9 cellular contexts compared by ENCODE assay signal in the genomic region with DNA sequence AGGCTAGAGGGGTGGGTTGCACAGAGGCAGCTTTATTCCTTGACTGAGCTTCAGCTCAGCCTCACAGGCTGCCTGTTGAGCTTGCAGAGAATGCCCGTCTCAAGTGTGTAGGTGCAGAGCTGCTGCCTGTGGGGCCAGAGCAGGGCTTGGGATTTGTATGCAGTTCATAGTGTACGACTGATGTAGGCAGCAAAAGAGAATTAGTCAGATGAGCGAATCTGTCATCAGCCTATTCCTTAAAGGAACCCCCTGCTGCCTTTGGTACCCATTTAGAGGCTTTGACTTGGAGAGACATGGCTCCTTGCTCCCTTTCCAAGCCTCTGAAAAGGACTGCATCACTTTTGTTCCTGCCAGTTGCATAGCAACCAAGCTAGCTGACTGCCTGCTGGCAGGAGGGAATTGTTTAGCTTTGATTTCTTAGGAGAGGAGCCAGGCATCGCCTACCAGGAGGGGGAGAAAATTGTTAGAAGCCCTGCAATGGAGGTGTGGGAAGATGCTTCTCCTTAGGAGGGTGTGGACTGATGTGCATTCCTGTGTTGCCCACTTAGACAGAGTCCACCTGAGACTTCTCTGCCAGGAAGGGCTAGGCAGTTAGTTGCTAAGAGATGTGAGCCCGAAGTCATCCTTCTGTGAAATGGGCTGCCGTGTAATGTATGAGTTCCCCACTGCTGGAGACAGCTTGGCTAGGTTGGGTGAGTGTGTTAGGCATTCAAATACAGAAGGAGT. TPM values are rescaled to one million over a fixed set of nuclear protein-coding genes. Genes with fewer than 3 reads are reported as not detected.
A peak's percentile ranks its signal among the peaks of the same experiment; 100 is the strongest.
DNase-seq lines count a peak whose midpoint lies in the region; ATAC-seq, FAIRE-seq and TF ChIP-seq lines count a peak whose summit lies in the region.
"Had no signal": no experiment of that assay in that cellular context is flagged by ENCODE, and none has a peak within 500 bp of the region (broad histone marks: within the 10 kb centered on the region; RNA-seq: fewer than 3 reads in every experiment).

No MANE protein-coding gene starts in this region.

- no peaks in the 10 kb centered on the region for H3K9me3 Mint-ChIP-seq in HFFc6
- H3K9me3 Mint-ChIP-seq in activated CD4-positive, alpha-beta T cell treated with anti-CD3 and anti-CD28 coated beads, Interleukin-2, amount 10 ng/mL, durations not matched to agents 7 days and 5 days: no peaks in the 10 kb centered on the region
- H3K9me3 Mint-ChIP-seq in mesothelial cell of epicardium: no peaks in the 10 kb centered on the region

- peaks cover 59% of the 10 kb centered on the region for H3K4me1 Mint-ChIP-seq in HFFc6 (ENCODE audit: low read depth)
- peaks cover 8% of the 10 kb centered on the region for H3K4me1 Mint-ChIP-seq in activated CD4-positive, alpha-beta T cell treated with anti-CD3 and anti-CD28 coated beads, Interleukin-2, amount 10 ng/mL, durations not matched to agents 7 days and 5 days
- no peaks in the 10 kb centered on the region for H3K4me1 Mint-ChIP-seq in mesothelial cell of epicardium

- in situ Hi-C loops in K562 (cut with MboI): no loop called here

- TF ChIP-seq CTCF in HFFc6 (IDR thresholded peaks at IDR 0.05) (peak; percentile 42), K562 (IDR thresholded peaks at IDR 0.05 in 2 of 3, conservative IDR thresholded peaks at IDR 0.05 in 1 of 3; ENCODE audit: insufficient read depth in 2 of 3, low read depth in 1 of 3, low read length in 3 of 3) (no peak), left lung (IDR thresholded peaks at IDR 0.05) (no peak), mesothelial cell of epicardium (IDR thresholded peaks at IDR 0.05; ENCODE audit: unreplicated experiment) (no peak)

- H3K27me3 ChIP-seq in K562 (ENCODE audit: control insufficient read depth in 2 of 2, insufficient read depth in 2 of 2, low read length in 2 of 2) (no peaks in the 10 kb centered on the region), left lung (no peaks in the 10 kb centered on the region), subcutaneous abdominal adipose tissue (ENCODE audit: control insufficient read depth in 5 of 5, insufficient read depth in 4 of 5, low read length in 5 of 5) (no peaks in the 10 kb centered on the region)

- WGBS in K562 (ENCODE audit: insufficient coverage, low coverage, missing lambda C conversion rate): 74% methylated on average over 6 of the region's 6 CpGs

- no peaks in the 10 kb centered on the region for H3K36me3 Mint-ChIP-seq in HFFc6 (ENCODE audit: low read depth)
- no peaks in the 10 kb centered on the region for H3K36me3 Mint-ChIP-seq in activated CD4-positive, alpha-beta T cell treated with anti-CD3 and anti-CD28 coated beads, Interleukin-2, amount 10 ng/mL, durations not matched to agents 7 days and 5 days (ENCODE audit: low read depth)
- H3K36me3 Mint-ChIP-seq in mesothelial cell of epicardium: no peaks in the 10 kb centered on the region

- peaks cover 38% of the 10 kb centered on the region for H4K20me1 ChIP-seq in K562 (replicated peaks; ENCODE audit: control insufficient read depth, insufficient read depth, low read length)

- H3K9me1 ChIP-seq in K562 (ENCODE audit: control insufficient read depth, insufficient read depth, low read length): peaks cover 4% of the 10 kb centered on the region

- H2AFZ ChIP-seq in K562 (ENCODE audit: low read depth, low read length): no peak overlapping the region

- H3K4me1 ChIP-seq in K562 (replicated peaks in 1 of 2; ENCODE audit: control insufficient read depth in 2 of 2, insufficient read depth in 2 of 2, low read length in 2 of 2) (peaks cover 6% of the 10 kb centered on the region in 2 experiments; a peak in 3 of 5 replicates), left lung (peaks cover 13 to 49% of the 10 kb centered on the region in 2 donors), subcutaneous abdominal adipose tissue (ENCODE audit: control insufficient read depth in 5 of 5, insufficient read depth in 5 of 5, low read length in 5 of 5) (peaks cover 12 to 55% (median 55%) of the 10 kb centered on the region in 5 donors)

- H3K9ac ChIP-seq in K562 (ENCODE audit: insufficient read depth in 1 of 2, low read depth in 2 of 2, low read length in 2 of 2): no peak overlapping the region
- H3K9ac ChIP-seq in subcutaneous abdominal adipose tissue (ENCODE audit: low read length in 5 of 5): peak overlapping the region in 2 of 5 donors; percentile 18 to 44

- no peak for ATAC-seq in K562
- ATAC-seq in left lung: peak; percentile 25

- CTCF ChIA-PET in K562 (lab: Yijun Ruan, JAX; ENCODE audit: low intra/inter-chr PET ratio): no interaction called here
- CTCF ChIA-PET in activated CD4-positive, alpha-beta T cell treated with anti-CD3 and anti-CD28 coated beads, Interleukin-2, amount 10 ng/mL, durations not matched to agents 7 days and 5 days (lab: Charles Lee): interaction anchor here (0.7 to 1.9 kb wide), 2 partner anchors 11 to 17 kb away, joined by 4 to 5 read pairs; partner anchors contain the start of gene PHF5A

- TF ChIP-seq RAD21 in K562 (CRISPR knock-in tag; conservative IDR thresholded peaks at IDR 0.05 in 1 of 2, IDR thresholded peaks at IDR 0.05 in 1 of 2): no peak

- FAIRE-seq in K562 (lab: Jason Lieb, UNC): no peak

- no peak for TF ChIP-seq POLR2A in K562 (conservative IDR thresholded peaks at IDR 0.05)

- H3K4me3 Mint-ChIP-seq in HFFc6 (peak overlapping the region; percentile 62), mesothelial cell of epicardium (no peak overlapping the region)
- H3K4me3 Mint-ChIP-seq in activated CD4-positive, alpha-beta T cell treated with anti-CD3 and anti-CD28 coated beads, Interleukin-2, amount 10 ng/mL, durations not matched to agents 7 days and 5 days: no peak overlapping the region

- H3K36me3 ChIP-seq in K562 (ENCODE audit: control insufficient read depth, insufficient read depth, low read length) (peaks cover 58% of the 10 kb centered on the region; the same call in 2 of the 3 replicates), left lung (peaks cover 0 to 11% of the 10 kb centered on the region in 2 donors), subcutaneous abdominal adipose tissue (ENCODE audit: control insufficient read depth in 5 of 5, insufficient read depth in 5 of 5, low read length in 5 of 5) (peaks cover 0 to 2% (median 0%) of the 10 kb centered on the region in 5 donors)

- DNase-seq in HFFc6 (peak; percentile 64), K562 (ENCODE audit: extremely low read depth in 1 of 4, low spot score in 3 of 4) (no peak), left lung (no peak), mesothelial cell of epicardium (ENCODE audit: low spot score in 2 of 2, unreplicated experiment in 2 of 2) (no peak)
- no peak for DNase-seq in activated CD4-positive, alpha-beta T cell treated with anti-CD3 and anti-CD28 coated beads, Interleukin-2, amount 10 ng/mL, durations not matched to agents 7 days and 5 days
- no peak for DNase-seq in activated naive CD4-positive, alpha-beta T cell treated with Interleukin-2 at 50 U/mL for 16 hours
- no peak for DNase-seq in stimulated activated CD8-positive, alpha-beta memory T cell treated with anti-CD3 and anti-CD28 coated beads, Interleukin-4, amount 100 ng/mL, for 48 hours
- DNase-seq: activated effector memory CD4-positive, alpha-beta T cell treated with Interleukin-2 at 50 U/mL for 16 hours had no signal

- H3K4me2 ChIP-seq in K562 (ENCODE audit: insufficient read depth, low read length): no peak overlapping the region

- POLR2A ChIA-PET in K562 (lab: Yijun Ruan, JAX): interaction anchor here (0.6 to 3.2 kb wide), 5 partner anchors 9 to 43 kb away, joined by 3 to 18 read pairs (median 4); partner anchors contain the start of genes ACO2 and PHF5A
- POLR2A ChIA-PET in activated CD4-positive, alpha-beta T cell treated with anti-CD3 and anti-CD28 coated beads, Interleukin-2, amount 10 ng/mL, durations not matched to agents 7 days and 5 days (lab: Charles Lee): no interaction called here

- no TSS peak for BruUV-seq in K562 (replicated peaks; lab: Mats Ljungman, UMichigan)

- intact Hi-C loops in K562 (cut with micrococcal nuclease) (no loop called here), left lung (cut with DNase I) (no loop called here)

- H3K9me3 ChIP-seq in K562 (replicated peaks; ENCODE audit: control insufficient read depth, insufficient read depth, low read depth, low read length): no peaks in the 10 kb centered on the region
- H3K9me3 ChIP-seq in left lung: no peaks in the 10 kb centered on the region
- H3K9me3 ChIP-seq in subcutaneous abdominal adipose tissue (ENCODE audit: control insufficient read depth in 5 of 5, low read length in 5 of 5): no peaks in the 10 kb centered on the region

- no peak for TF ChIP-seq EP300 in K562 (IDR thresholded peaks at IDR 0.05; ENCODE audit: low read length)

- peak overlapping the region; percentile 75 for H3K27ac Mint-ChIP-seq in HFFc6
- H3K27ac Mint-ChIP-seq in activated CD4-positive, alpha-beta T cell treated with anti-CD3 and anti-CD28 coated beads, Interleukin-2, amount 10 ng/mL, durations not matched to agents 7 days and 5 days: no peak overlapping the region
- no peak overlapping the region for H3K27ac Mint-ChIP-seq in mesothelial cell of epicardium

- no peaks in the 10 kb centered on the region for H3K27me3 Mint-ChIP-seq in HFFc6 (ENCODE audit: insufficient read depth)
- no peaks in the 10 kb centered on the region for H3K27me3 Mint-ChIP-seq in activated CD4-positive, alpha-beta T cell treated with anti-CD3 and anti-CD28 coated beads, Interleukin-2, amount 10 ng/mL, durations not matched to agents 7 days and 5 days
- no peaks in the 10 kb centered on the region for H3K27me3 Mint-ChIP-seq in mesothelial cell of epicardium (ENCODE audit: low read depth)

- H3K27ac ChIP-seq in K562 (ENCODE audit: extremely low read depth, low read depth, low read length) (no peak overlapping the region), left lung (peak overlapping the region in 1 of 2 donors; percentile 38), subcutaneous abdominal adipose tissue (ENCODE audit: low read depth, low read length) (peak overlapping the region; percentile 68)

- H3K79me2 ChIP-seq in K562 (ENCODE audit: control insufficient read depth, insufficient read depth, low read length): peaks cover 95% of the 10 kb centered on the region

- H3K4me3 ChIP-seq in K562 (no peak overlapping the region), left lung (no peak overlapping the region), subcutaneous abdominal adipose tissue (ENCODE audit: low read depth in 1 of 5, low read length in 5 of 5) (no peak overlapping the region)

RNA-seq across cellular contexts. Expression of gene ACO2, which starts 10.9 kb away (rescaled TPM):
- 10 to 100 TPM; 72.3 to 87.4 (median 78.7) TPM for total RNA-seq in HFFc6 (2021; fragmentation: NEBNext Ultra II Directional; extraction: Animal tissue kit (Norgen Biotek cat#: 25700))
- 66.8 and 134 TPM in 2 replicates for total RNA-seq in K562 (2011; cell fraction: chromatin; rRNA removed; ENCODE audit: low replicate concordance)
- 96.2 and 100 TPM in 2 replicates for total RNA-seq in K562 (2011; cell fraction: nucleolus; rRNA removed)
- 83.8 and 84.8 TPM in 2 replicates for total RNA-seq in K562 (2011; cell fraction: nucleoplasm; rRNA removed)
- total RNA-seq in K562 (2014; rRNA removed): 84.1 and 116 TPM in 2 replicates
- 34.1 and 42.1 TPM in 2 replicates for total RNA-seq in K562 (2014; rRNA removed; fragmentation: Illumina TruSeq; extraction: Trizol)
- total RNA-seq in K562 (2015; rRNA removed; fragmentation: Illumina TruSeq; extraction: Trizol): 52.5 and 53.3 TPM in 2 replicates
- total RNA-seq in K562 (2021): 117 and 119 TPM in 2 replicates
- 17.0 and 41.7 TPM in 2 replicates for polyA plus RNA-seq in K562 (2011; rRNA removed)
- 32.6 and 36.3 TPM in 2 replicates for polyA plus RNA-seq in K562 (2011; cell fraction: cytosol; rRNA removed)
- 119 and 126 TPM in 2 replicates for polyA plus RNA-seq in K562 (2011; cell fraction: nucleus; rRNA removed)
- 86.0 and 125 TPM in 2 replicates for polyA plus RNA-seq in K562 (2012)
- 109 and 111 TPM in 2 replicates for polyA plus RNA-seq in K562 (2014; fragmentation: Illumina TruSeq; extraction: Trizol)
- polyA plus RNA-seq in K562 (2014; fragmentation: Nextera tagmentation; extraction: Ambion mirVana): 10 to 100 TPM; 16.2 to 28.7 TPM
- 43.2 and 54.6 TPM in 2 replicates for polyA plus RNA-seq in K562 (2014; rRNA removed)
- polyA minus RNA-seq in K562 (2011; rRNA and poly(A)+ RNA removed): 14.8 and 25.3 TPM in 2 replicates
- polyA minus RNA-seq in K562 (2011; cell fraction: cytosol; rRNA and poly(A)+ RNA removed): 42.2 and 69.6 TPM in 2 replicates
- polyA minus RNA-seq in K562 (2011; cell fraction: nucleus; rRNA and poly(A)+ RNA removed): 39.7 and 49.1 TPM in 2 replicates
- total RNA-seq in left lung: 10 to 100 TPM; 85.3 to 91.8 TPM
- 10 to 100 TPM; 73.4 to 77.9 TPM for total RNA-seq in activated CD4-positive, alpha-beta T cell treated with anti-CD3 and anti-CD28 coated beads, Interleukin-2, amount 10 ng/mL, durations not matched to agents 7 days and 5 days
- 66.9 to 69.9 TPM (median 69.4 TPM) in 3 replicates for total RNA-seq in mesothelial cell of epicardium

RNA-seq across cellular contexts. Expression of gene PHF5A, which starts 11.3 kb away (rescaled TPM):
- total RNA-seq in HFFc6 (2021; fragmentation: NEBNext Ultra II Directional; extraction: Animal tissue kit (Norgen Biotek cat#: 25700)): 10 to 100 TPM; 40.0 to 58.4 (median 55.3) TPM
- total RNA-seq in K562 (2011; cell fraction: chromatin; rRNA removed; ENCODE audit: low replicate concordance): 13.0 and 18.7 TPM in 2 replicates
- 18.2 and 18.6 TPM in 2 replicates for total RNA-seq in K562 (2011; cell fraction: nucleolus; rRNA removed)
- total RNA-seq in K562 (2011; cell fraction: nucleoplasm; rRNA removed): 19.8 and 20.8 TPM in 2 replicates
- total RNA-seq in K562 (2014; rRNA removed) (92.7 and 94.8 TPM in 2 replicates), K562 (2014; rRNA removed; fragmentation: Illumina TruSeq; extraction: Trizol) (112 and 117 TPM in 2 replicates), K562 (2015; rRNA removed; fragmentation: Illumina TruSeq; extraction: Trizol) (97.7 and 101 TPM in 2 replicates), K562 (2021) (69.5 and 73.2 TPM in 2 replicates), left lung (10 to 100 TPM; 30.3 to 35.5 TPM), mesothelial cell of epicardium (38.0 to 47.8 TPM (median 44.2 TPM) in 3 replicates)
- polyA plus RNA-seq in K562 (2011; rRNA removed) (94.3 and 119 TPM in 2 replicates), K562 (2014; fragmentation: Illumina TruSeq; extraction: Trizol) (101 and 109 TPM in 2 replicates), K562 (2014; fragmentation: Nextera tagmentation; extraction: Ambion mirVana) (10 to 100 TPM; 14.2 to 30.9 TPM), K562 (2014; rRNA removed) (144 and 150 TPM in 2 replicates)
- polyA plus RNA-seq in K562 (2011; cell fraction: cytosol; rRNA removed): 65.2 and 100 TPM in 2 replicates
- polyA plus RNA-seq in K562 (2011; cell fraction: nucleus; rRNA removed): 24.5 and 36.1 TPM in 2 replicates
- polyA plus RNA-seq in K562 (2012): 39.8 and 74.3 TPM in 2 replicates
- 45.3 and 47.4 TPM in 2 replicates for polyA minus RNA-seq in K562 (2011; rRNA and poly(A)+ RNA removed)
- polyA minus RNA-seq in K562 (2011; cell fraction: cytosol; rRNA and poly(A)+ RNA removed): 10.5 and 16.9 TPM in 2 replicates
- polyA minus RNA-seq in K562 (2011; cell fraction: nucleus; rRNA and poly(A)+ RNA removed): 6.3 and 9.4 TPM in 2 replicates
- total RNA-seq in activated CD4-positive, alpha-beta T cell treated with anti-CD3 and anti-CD28 coated beads, Interleukin-2, amount 10 ng/mL, durations not matched to agents 7 days and 5 days: 10 to 100 TPM; 63.6 to 64.8 TPM

RNA-seq across cellular contexts. Expression of gene TOB2, which starts 33.2 kb away (rescaled TPM):
- 10 to 100 TPM; 49.2 to 54.9 (median 51.9) TPM for total RNA-seq in HFFc6 (2021; fragmentation: NEBNext Ultra II Directional; extraction: Animal tissue kit (Norgen Biotek cat#: 25700))
- total RNA-seq in K562 (2011; cell fraction: chromatin; rRNA removed; ENCODE audit: low replicate concordance): 12.6 and 28.4 TPM in 2 replicates
- 13.4 and 17.7 TPM in 2 replicates for total RNA-seq in K562 (2011; cell fraction: nucleolus; rRNA removed)
- 17.2 and 21.9 TPM in 2 replicates for total RNA-seq in K562 (2011; cell fraction: nucleoplasm; rRNA removed)
- total RNA-seq in K562 (2014; rRNA removed) (10.1 and 14.0 TPM in 2 replicates), K562 (2014; rRNA removed; fragmentation: Illumina TruSeq; extraction: Trizol) (5.8 and 5.9 TPM in 2 replicates), K562 (2015; rRNA removed; fragmentation: Illumina TruSeq; extraction: Trizol) (8.0 and 8.4 TPM in 2 replicates), K562 (2021) (17.4 and 20.5 TPM in 2 replicates), left lung (10 to 100 TPM; 38.9 to 47.8 TPM), mesothelial cell of epicardium (40.2 to 44.0 TPM (median 42.1 TPM) in 3 replicates)
- polyA plus RNA-seq in K562 (2011; rRNA removed) (3.6 and 6.7 TPM in 2 replicates), K562 (2014; fragmentation: Illumina TruSeq; extraction: Trizol) (11.6 and 11.8 TPM in 2 replicates), K562 (2014; fragmentation: Nextera tagmentation; extraction: Ambion mirVana) (1 to 10 TPM; 3.3 to 6.2 TPM), K562 (2014; rRNA removed) (7.3 and 7.7 TPM in 2 replicates)
- 5.7 and 7.7 TPM in 2 replicates for polyA plus RNA-seq in K562 (2011; cell fraction: cytosol; rRNA removed)
- polyA plus RNA-seq in K562 (2011; cell fraction: nucleus; rRNA removed): 6.8 and 9.9 TPM in 2 replicates
- 7.9 and 9.5 TPM in 2 replicates for polyA plus RNA-seq in K562 (2012)
- polyA minus RNA-seq in K562 (2011; rRNA and poly(A)+ RNA removed): 5.2 and 5.4 TPM in 2 replicates
- polyA minus RNA-seq in K562 (2011; cell fraction: cytosol; rRNA and poly(A)+ RNA removed): 8.1 and 9.7 TPM in 2 replicates
- polyA minus RNA-seq in K562 (2011; cell fraction: nucleus; rRNA and poly(A)+ RNA removed): 3.3 and 3.6 TPM in 2 replicates
- total RNA-seq in activated CD4-positive, alpha-beta T cell treated with anti-CD3 and anti-CD28 coated beads, Interleukin-2, amount 10 ng/mL, durations not matched to agents 7 days and 5 days: 10 to 100 TPM; 31.4 to 35.1 TPM
